Comparison of ENCODE assay signal across 1 cellular context in the genomic region with DNA sequence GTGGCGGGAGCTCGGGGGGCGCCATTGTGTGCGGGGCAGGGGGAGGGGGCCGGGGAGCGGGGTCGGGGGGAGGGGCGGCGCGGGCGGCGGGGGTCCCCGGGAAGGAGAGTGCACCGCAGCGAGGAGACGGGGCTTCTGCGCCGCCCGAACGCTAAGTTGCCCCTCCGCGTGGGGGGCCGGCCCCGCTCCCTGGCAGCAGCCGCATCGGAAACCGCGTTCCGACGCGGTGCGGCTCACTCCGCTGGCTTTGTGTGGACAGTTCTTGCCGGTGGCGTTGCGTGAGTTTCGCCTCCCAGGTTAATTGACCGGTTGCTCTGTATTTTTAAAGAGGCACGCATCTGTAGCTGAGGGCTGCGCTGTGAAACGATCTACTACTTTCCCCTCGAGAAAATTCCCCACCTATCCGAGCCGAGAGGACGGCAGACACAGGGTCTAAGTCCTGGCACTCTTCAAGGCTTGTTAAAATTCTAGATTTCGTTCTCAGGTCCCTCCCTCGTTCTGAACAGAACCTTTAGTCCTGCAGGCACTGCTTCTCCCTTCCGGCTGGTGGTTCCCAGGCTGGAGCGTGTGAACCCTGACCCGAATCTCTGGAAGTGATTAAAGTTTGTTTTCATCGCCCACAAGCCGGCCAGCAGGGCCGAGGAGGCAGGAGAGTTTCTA.
TF ChIP-seq lines count a peak whose summit lies in the region.

No MANE protein-coding gene starts in this region.

TF ChIP-seq in WTC11, 78 proteins besides CTCF, POLR2A, EP300 and RAD21 (continued from another document):
- TF ChIP-seq, protein P1, sequence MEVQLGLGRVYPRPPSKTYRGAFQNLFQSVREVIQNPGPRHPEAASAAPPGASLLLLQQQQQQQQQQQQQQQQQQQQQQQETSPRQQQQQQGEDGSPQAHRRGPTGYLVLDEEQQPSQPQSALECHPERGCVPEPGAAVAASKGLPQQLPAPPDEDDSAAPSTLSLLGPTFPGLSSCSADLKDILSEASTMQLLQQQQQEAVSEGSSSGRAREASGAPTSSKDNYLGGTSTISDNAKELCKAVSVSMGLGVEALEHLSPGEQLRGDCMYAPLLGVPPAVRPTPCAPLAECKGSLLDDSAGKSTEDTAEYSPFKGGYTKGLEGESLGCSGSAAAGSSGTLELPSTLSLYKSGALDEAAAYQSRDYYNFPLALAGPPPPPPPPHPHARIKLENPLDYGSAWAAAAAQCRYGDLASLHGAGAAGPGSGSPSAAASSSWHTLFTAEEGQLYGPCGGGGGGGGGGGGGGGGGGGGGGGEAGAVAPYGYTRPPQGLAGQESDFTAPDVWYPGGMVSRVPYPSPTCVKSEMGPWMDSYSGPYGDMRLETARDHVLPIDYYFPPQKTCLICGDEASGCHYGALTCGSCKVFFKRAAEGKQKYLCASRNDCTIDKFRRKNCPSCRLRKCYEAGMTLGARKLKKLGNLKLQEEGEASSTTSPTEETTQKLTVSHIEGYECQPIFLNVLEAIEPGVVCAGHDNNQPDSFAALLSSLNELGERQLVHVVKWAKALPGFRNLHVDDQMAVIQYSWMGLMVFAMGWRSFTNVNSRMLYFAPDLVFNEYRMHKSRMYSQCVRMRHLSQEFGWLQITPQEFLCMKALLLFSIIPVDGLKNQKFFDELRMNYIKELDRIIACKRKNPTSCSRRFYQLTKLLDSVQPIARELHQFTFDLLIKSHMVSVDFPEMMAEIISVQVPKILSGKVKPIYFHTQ (CRISPR knock-in tag; IDR thresholded peaks at IDR 0.05), result no peak
- TF ChIP-seq, protein P2, sequence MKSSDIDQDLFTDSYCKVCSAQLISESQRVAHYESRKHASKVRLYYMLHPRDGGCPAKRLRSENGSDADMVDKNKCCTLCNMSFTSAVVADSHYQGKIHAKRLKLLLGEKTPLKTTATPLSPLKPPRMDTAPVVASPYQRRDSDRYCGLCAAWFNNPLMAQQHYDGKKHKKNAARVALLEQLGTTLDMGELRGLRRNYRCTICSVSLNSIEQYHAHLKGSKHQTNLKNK (CRISPR knock-in tag; IDR thresholded peaks at IDR 0.05), result no peak
- no peak for TF ChIP-seq STAT6 (CRISPR knock-in tag; conservative IDR thresholded peaks at IDR 0.05; ENCODE audit: low read depth)
